In genomic region chr5:125559296-125559695, GRCh38 we compare ENCODE assay signal across 11 cellular contexts.
A peak's percentile ranks its signal among the peaks of the same experiment; 100 is the strongest.
DNase-seq lines count a peak whose midpoint lies in the region; ATAC-seq, FAIRE-seq and TF ChIP-seq lines count a peak whose summit lies in the region.
"Had no signal": no experiment of that assay in that cellular context is flagged by ENCODE, and none has a peak within 500 bp of the region (broad histone marks: within the 10 kb centered on the region; RNA-seq: fewer than 3 reads in every experiment).

No MANE protein-coding gene starts in this region.

- intact Hi-C loops in CD14-positive monocyte (cut with micrococcal nuclease), result no loop called here

- peak overlapping the region; percentile 30 for H3K4me2 ChIP-seq in fibroblast of lung (ENCODE audit: extremely low read depth, insufficient read depth, low read length)

- no peaks in the 10 kb centered on the region for H3K79me2 ChIP-seq in fibroblast of lung (ENCODE audit: control insufficient read depth, insufficient read depth, low read length)

- H4K20me1 ChIP-seq in fibroblast of lung (ENCODE audit: control insufficient read depth, extremely low read depth, insufficient read depth, low read length), result no peaks in the 10 kb centered on the region

- no peak overlapping the region for H3K27ac ChIP-seq in fibroblast of lung (ENCODE audit: insufficient read depth, low read length)
- H3K27ac ChIP-seq: neutrophil had no signal

- no peaks in the 10 kb centered on the region for H3K36me3 ChIP-seq in fibroblast of lung (ENCODE audit: control insufficient read depth, insufficient read depth, low read length)
- H3K36me3 ChIP-seq: neutrophil had no signal

- no peaks in the 10 kb centered on the region for H3K9me3 ChIP-seq in fibroblast of lung (ENCODE audit: control insufficient read depth, insufficient read depth, low read depth, low read length)
- H3K9me3 ChIP-seq: neutrophil had no signal

- H3K4me1 ChIP-seq in fibroblast of lung (ENCODE audit: control insufficient read depth, extremely low read depth, insufficient read depth, low read length), result no peaks in the 10 kb centered on the region

- H3K27me3 Mint-ChIP-seq in CD14-positive monocyte (ENCODE audit: low read depth in 3 of 3), result no peaks in the 10 kb centered on the region
- peaks cover 2% of the 10 kb centered on the region for H3K27me3 Mint-ChIP-seq in mesothelial cell of epicardium (ENCODE audit: low read depth)

- H3K36me3 Mint-ChIP-seq in CD14-positive monocyte (no peaks in the 10 kb centered on the region), mesothelial cell of epicardium (no peaks in the 10 kb centered on the region)

- no peak overlapping the region for H3K4me3 ChIP-seq in fibroblast of lung (replicated peaks in 1 of 4; ENCODE audit: control extremely low read depth in 1 of 4, insufficient read depth in 1 of 4, low read depth in 3 of 4, low read length in 4 of 4)

- H3K4me1 Mint-ChIP-seq in CD14-positive monocyte (no peaks in the 10 kb centered on the region), mesothelial cell of epicardium (peaks cover 28% of the 10 kb centered on the region)

- ATAC-seq in GM19023 (IDR thresholded peaks at IDR 0.05; ENCODE audit: unreplicated experiment), result no peak

- DNase-seq in Daoy (ENCODE audit: low read depth), result peak; percentile 96
- peak; percentile 94 for DNase-seq in RCC 7860 (ENCODE audit: low spot score)
- peak; percentile 98 to 100 for DNase-seq in fibroblast of lung (ENCODE audit: low read depth in 2 of 2)
- peak; percentile 96 for DNase-seq in non-pigmented ciliary epithelial cell (ENCODE audit: low read depth)
- DNase-seq in CD14-positive monocyte (ENCODE audit: low spot score), result no peak
- no peak for DNase-seq in cerebellar cortex (ENCODE audit: low spot score)
- DNase-seq in mesothelial cell of epicardium (ENCODE audit: low spot score in 2 of 2, unreplicated experiment in 2 of 2), result no peak
- DNase-seq: activated CD4-positive, CD25-positive, alpha-beta regulatory T cell; activated naive CD4-positive, alpha-beta T cell treated with anti-CD3 and anti-CD28 coated beads, Interleukin-2, amount 50 U/mL, for 16 hours had no signal

- no peak overlapping the region for H2AFZ ChIP-seq in fibroblast of lung (ENCODE audit: low read length)

- FAIRE-seq in RCC 7860 (lab: Jason Lieb, UNC), result peak; percentile 96

- TF ChIP-seq CTCF in fibroblast of lung (conservative IDR thresholded peaks at IDR 0.05 in 1 of 2, IDR thresholded peaks at IDR 0.05 in 1 of 2; ENCODE audit: low read depth in 1 of 2, low read length in 2 of 2) (no peak), CD14-positive monocyte (IDR thresholded peaks at IDR 0.05) (no peak), mesothelial cell of epicardium (IDR thresholded peaks at IDR 0.05; ENCODE audit: unreplicated experiment) (no peak)

- no peak overlapping the region for H3K4me3 Mint-ChIP-seq in CD14-positive monocyte
- H3K4me3 Mint-ChIP-seq in mesothelial cell of epicardium, result no peak overlapping the region

- H3K9ac ChIP-seq in fibroblast of lung (ENCODE audit: insufficient read depth, low read length), result no peak overlapping the region

- H3K9me3 Mint-ChIP-seq in CD14-positive monocyte (peaks cover 2 to 5% (median 3%) of the 10 kb centered on the region in 7 donors), mesothelial cell of epicardium (no peaks in the 10 kb centered on the region)

- H3K27ac Mint-ChIP-seq in CD14-positive monocyte (no peak overlapping the region), mesothelial cell of epicardium (no peak overlapping the region)

- no peaks in the 10 kb centered on the region for H3K27me3 ChIP-seq in fibroblast of lung (ENCODE audit: control insufficient read depth, insufficient read depth, low read length)
- H3K27me3 ChIP-seq: neutrophil had no signal

Comparison
In these comparisons a context has a peak if more than half of its experiments do, and no peak if none do; other contexts are left out.
1. DNase-seq: peak in Daoy (single experiment), RCC 7860 (single experiment), fibroblast of lung (2 of 2) and non-pigmented ciliary epithelial cell (single experiment); none in CD14-positive monocyte (single experiment), cerebellar cortex (single experiment) and mesothelial cell of epicardium (0 of 2).